Comparison of ENCODE assay signal across 8 cellular contexts in genomic region chr9:75200892-75201470, GRCh38.
A peak's percentile ranks its signal among the peaks of the same experiment; 100 is the strongest.
DNase-seq lines count a peak whose midpoint lies in the region; ATAC-seq and TF ChIP-seq lines count a peak whose summit lies in the region.

No MANE protein-coding gene starts in this region.

- no peaks in the 10 kb centered on the region for H3K9me3 Mint-ChIP-seq in activated T-cell treated with anti-CD3 and anti-CD28 coated beads, Interleukin-2, amount 50 U/mL, for 4 hours

- DNase-seq in DMS114 treated with DMSO at 0.1 percent for 48 hours (lab: John Stamatoyannopoulos, UW; ENCODE audit: unreplicated experiment): peak; percentile 11
- peak; percentile 8 for DNase-seq in NCI-H82 treated with DMSO at 0.1 percent for 48 hours (lab: John Stamatoyannopoulos, UW; ENCODE audit: unreplicated experiment)
- peak; percentile 59 to 74 for DNase-seq in cardiac fibroblast (ENCODE audit: low read depth in 2 of 2)
- DNase-seq in medulla oblongata (ENCODE audit: extremely low spot score): peak; percentile 64
- DNase-seq in activated T-cell treated with anti-CD3 and anti-CD28 coated beads, Interleukin-2, amount 50 U/mL, for 4 hours: no peak
- DNase-seq in activated T-cell treated with anti-CD3 and anti-CD28 coated beads, Interleukin-2, amount 50 U/mL, for 48 hours: no peak

- no peaks in the 10 kb centered on the region for H3K36me3 Mint-ChIP-seq in activated T-cell treated with anti-CD3 and anti-CD28 coated beads, Interleukin-2, amount 50 U/mL, for 4 hours (ENCODE audit: insufficient read depth)

- no peaks in the 10 kb centered on the region for H3K4me1 ChIP-seq in HEK293 (ENCODE audit: control insufficient read depth, insufficient read depth, low read length)

- H3K4me3 Mint-ChIP-seq in activated T-cell treated with anti-CD3 and anti-CD28 coated beads, Interleukin-2, amount 50 U/mL, for 4 hours: no peak overlapping the region

- peaks cover 5% of the 10 kb centered on the region for H3K4me1 Mint-ChIP-seq in activated T-cell treated with anti-CD3 and anti-CD28 coated beads, Interleukin-2, amount 50 U/mL, for 4 hours (ENCODE audit: low read depth)

- POLR2A ChIA-PET in HEK293 (lab: Yijun Ruan, JAX): no interaction called here

- no peak overlapping the region for H3K27ac ChIP-seq in HEK293 (ENCODE audit: extremely low read depth, low read depth, low read length)

- H3K36me3 ChIP-seq in HEK293 (ENCODE audit: control insufficient read depth in 2 of 2, insufficient read depth in 1 of 2, low read length in 2 of 2): no peaks in the 10 kb centered on the region

- CTCF ChIA-PET in HEK293 (lab: Yijun Ruan, JAX): interaction anchor here (0.5 to 2.2 kb wide), 21 partner anchors 12 to 1098 kb away, joined by 3 to 20 read pairs (median 3); no protein-coding TSS in a partner anchor

- ATAC-seq in GM21576 (IDR thresholded peaks at IDR 0.05; ENCODE audit: unreplicated experiment): no peak
- ATAC-seq in activated T-cell treated with anti-CD3 and anti-CD28 coated beads, Interleukin-2, amount 50 U/mL, for 4 hours: no peak

- no peaks in the 10 kb centered on the region for H3K9me3 ChIP-seq in HEK293 (ENCODE audit: control insufficient read depth, insufficient read depth, low read depth, low read length)

- TF ChIP-seq CTCF in HEK293 (tag by site-specific recombination; IDR thresholded peaks at IDR 0.05) (no peak), cardiac fibroblast (IDR thresholded peaks at IDR 0.05; ENCODE audit: low read depth, low read length) (peak; percentile 44)

- H3K4me3 ChIP-seq in HEK293 (ENCODE audit: low read depth, low read length) (no peak overlapping the region), cardiac fibroblast (replicated peaks in 1 of 2; ENCODE audit: low read depth in 2 of 2, low read length in 2 of 2) (no peak overlapping the region)

- no peaks in the 10 kb centered on the region for H3K27me3 Mint-ChIP-seq in activated T-cell treated with anti-CD3 and anti-CD28 coated beads, Interleukin-2, amount 50 U/mL, for 4 hours (ENCODE audit: low read depth)

TF ChIP-seq in HEK293, 187 proteins besides CTCF, POLR2A, EP300 and RAD21 (continues in another document):
- TF ChIP-seq ZNF175 (tag by site-specific recombination; IDR thresholded peaks at IDR 0.05) (no peak), ZNF600 (tag by site-specific recombination; IDR thresholded peaks at IDR 0.05) (no peak), ZNF548 (tag by site-specific recombination; IDR thresholded peaks at IDR 0.05) (no peak), SP3 (tag by site-specific recombination; IDR thresholded peaks at IDR 0.05) (no peak), ZNF521 (tag by site-specific recombination; IDR thresholded peaks at IDR 0.05) (no peak), ZNF398 (tag by site-specific recombination; IDR thresholded peaks at IDR 0.05) (no peak), ZSCAN30 (tag by site-specific recombination; IDR thresholded peaks at IDR 0.05) (no peak), ZNF24 (tag by site-specific recombination; IDR thresholded peaks at IDR 0.05) (no peak), SETDB1 (IDR thresholded peaks at IDR 0.05; ENCODE audit: insufficient read length, low read length) (no peak), ZNF624 (tag by site-specific recombination; IDR thresholded peaks at IDR 0.05) (no peak), ZNF654 (tag by site-specific recombination; IDR thresholded peaks at IDR 0.05; ENCODE audit: low read depth) (peak; percentile 60), ZEB2 (tag by site-specific recombination; IDR thresholded peaks at IDR 0.05) (no peak), ZNF560 (tag by site-specific recombination; IDR thresholded peaks at IDR 0.05; ENCODE audit: borderline replicate concordance) (no peak), MEIS1 (CRISPR knock-in tag; IDR thresholded peaks at IDR 0.05; ENCODE audit: borderline replicate concordance) (peak; percentile 66; the same call in 1 of the 2 replicates), ZBTB8A (tag by site-specific recombination; IDR thresholded peaks at IDR 0.05) (no peak), ZSCAN4 (tag by site-specific recombination; IDR thresholded peaks at IDR 0.05) (no peak), ZNF132 (tag by site-specific recombination; IDR thresholded peaks at IDR 0.05; ENCODE audit: borderline replicate concordance) (no peak), ZSCAN18 (tag by site-specific recombination; IDR thresholded peaks at IDR 0.05) (no peak), ZNF701 (tag by site-specific recombination; IDR thresholded peaks at IDR 0.05) (no peak), ZFP69B (tag by site-specific recombination; IDR thresholded peaks at IDR 0.05) (no peak), ZNF394 (tag by site-specific recombination; IDR thresholded peaks at IDR 0.05; ENCODE audit: borderline replicate concordance) (no peak), ZNF561 (tag by site-specific recombination; IDR thresholded peaks at IDR 0.05; ENCODE audit: borderline replicate concordance) (no peak), ZBTB7A (tag by site-specific recombination; IDR thresholded peaks at IDR 0.05; ENCODE audit: low read depth) (no peak), KLF9 (tag by site-specific recombination; IDR thresholded peaks at IDR 0.05; ENCODE audit: low read depth) (no peak), ZNF792 (tag by site-specific recombination; IDR thresholded peaks at IDR 0.05) (no peak), ZNF692 (tag by site-specific recombination; IDR thresholded peaks at IDR 0.05) (no peak), GLI4 (tag by site-specific recombination; IDR thresholded peaks at IDR 0.05) (no peak), ZNF513 (tag by site-specific recombination; IDR thresholded peaks at IDR 0.05) (0 out of 2 replicates have a peak, but pooled peaks have one; percentile 49), ZNF248 (tag by site-specific recombination; IDR thresholded peaks at IDR 0.05) (no peak), PRDM1 (tag by site-specific recombination; IDR thresholded peaks at IDR 0.05) (no peak)

Comparison
In these comparisons a context has a peak if more than half of its experiments do, and no peak if none do; other contexts are left out.
1. DNase-seq: peak in DMS114 treated with DMSO at 0.1 percent for 48 hours (single experiment), NCI-H82 treated with DMSO at 0.1 percent for 48 hours (single experiment), cardiac fibroblast (2 of 2) and medulla oblongata (single experiment); none in activated T-cell treated with anti-CD3 and anti-CD28 coated beads, Interleukin-2, amount 50 U/mL, for 4 hours (single experiment) and activated T-cell treated with anti-CD3 and anti-CD28 coated beads, Interleukin-2, amount 50 U/mL, for 48 hours (0 of 2).